10 cellular contexts compared by ENCODE assay signal in genomic region chr11:2267871-2268825, GRCh38. TPM values are rescaled to one million over a fixed set of nuclear protein-coding genes. Genes with fewer than 3 reads are reported as not detected.
DNase-seq lines count a peak whose midpoint lies in the region; ATAC-seq and TF ChIP-seq lines count a peak whose summit lies in the region.
"Had no signal": no experiment of that assay in that cellular context is flagged by ENCODE, and none has a peak within 500 bp of the region (broad histone marks: within the 10 kb centered on the region; RNA-seq: fewer than 3 reads in every experiment).

No MANE protein-coding gene starts in this region.

- H3K36me3 Mint-ChIP-seq in CD4-positive, CD25-positive, alpha-beta regulatory T cell = no peaks in the 10 kb centered on the region
- H3K36me3 Mint-ChIP-seq in endodermal cell (ENCODE audit: low read depth) (no peaks in the 10 kb centered on the region), neural crest cell (ENCODE audit: low read depth) (no peaks in the 10 kb centered on the region)

- 87 to 90% methylated on average over 11 to 26 of the region's 26 CpGs for WGBS in endodermal cell (ENCODE audit: insufficient coverage in 1 of 2, insufficient read length in 1 of 2), 2 experiments

- H3K4me1 Mint-ChIP-seq in CD4-positive, CD25-positive, alpha-beta regulatory T cell = peaks cover 0 to 37% (median 14%) of the 10 kb centered on the region in 4 donors
- H3K4me1 Mint-ChIP-seq in endodermal cell (no peaks in the 10 kb centered on the region), neural crest cell (peaks cover 4% of the 10 kb centered on the region)

- peaks cover 29% of the 10 kb centered on the region for H3K27me3 Mint-ChIP-seq in CD4-positive, CD25-positive, alpha-beta regulatory T cell
- H3K27me3 Mint-ChIP-seq in endodermal cell (ENCODE audit: insufficient read depth) (peaks cover 84% of the 10 kb centered on the region), neural crest cell (ENCODE audit: low read depth) (peaks cover 73% of the 10 kb centered on the region)

- no peaks in the 10 kb centered on the region for H3K27me3 ChIP-seq in CD4-positive, CD25-positive, alpha-beta regulatory T cell (ENCODE audit: control insufficient read depth, insufficient read depth, low read length)
- H3K27me3 ChIP-seq in endodermal cell (ENCODE audit: control insufficient read depth, insufficient read depth, low read length, poor library complexity, severe bottlenecking) = peaks cover 88% of the 10 kb centered on the region

- peaks cover 41% of the 10 kb centered on the region for H3K4me1 ChIP-seq in CD4-positive, CD25-positive, alpha-beta regulatory T cell (ENCODE audit: control insufficient read depth, insufficient read depth, low read length, poor library complexity, severe bottlenecking)
- H3K4me1 ChIP-seq in endodermal cell (ENCODE audit: control insufficient read depth, insufficient read depth, low read length) = no peaks in the 10 kb centered on the region
- H3K4me1 ChIP-seq: gastrocnemius medialis had no signal

- DNase-seq in CD4-positive, CD25-positive, alpha-beta regulatory T cell = no peak
- DNase-seq in NCI-H526 treated with DMSO at 0.1 percent for 48 hours (lab: John Stamatoyannopoulos, UW) (peak; percentile 41), endodermal cell (no peak), neural crest cell (ENCODE audit: low read depth, low spot score) (peak; percentile 1), GOT3 (lab: John Stamatoyannopoulos, UW) (no peak), NCI-H2081 treated with DMSO at 0.1 percent for 48 hours (lab: John Stamatoyannopoulos, UW) (no peak)
- DNase-seq: gastrocnemius medialis had no signal

- TF ChIP-seq CTCF in endodermal cell (conservative IDR thresholded peaks at IDR 0.05) = no peak
- TF ChIP-seq CTCF in neural crest cell (conservative IDR thresholded peaks at IDR 0.05) = no peak

- peak overlapping the region; percentile 38 to 72 (median 62) for H3K4me3 Mint-ChIP-seq in CD4-positive, CD25-positive, alpha-beta regulatory T cell
- H3K4me3 Mint-ChIP-seq in endodermal cell (peak overlapping the region; percentile 36), neural crest cell (peak overlapping the region; percentile 67)

- no peak overlapping the region for H3K27ac Mint-ChIP-seq in CD4-positive, CD25-positive, alpha-beta regulatory T cell
- H3K27ac Mint-ChIP-seq in endodermal cell (no peak overlapping the region), neural crest cell (ENCODE audit: unreplicated experiment) (no peak overlapping the region)

- no peak for ATAC-seq in CD4-positive, CD25-positive, alpha-beta regulatory T cell (ENCODE audit: low read depth in 2 of 2)
- ATAC-seq in HG03025 (IDR thresholded peaks at IDR 0.05; ENCODE audit: low FRiP score, unreplicated experiment) (no peak), HG02970 (IDR thresholded peaks at IDR 0.05; ENCODE audit: low FRiP score, unreplicated experiment) (no peak)
- ATAC-seq: gastrocnemius medialis had no signal

- H3K27ac ChIP-seq in CD4-positive, CD25-positive, alpha-beta regulatory T cell (ENCODE audit: insufficient read depth, low read length, poor library complexity, severe bottlenecking) = no peak overlapping the region
- H3K27ac ChIP-seq in endodermal cell (ENCODE audit: low read depth, low read length) = no peak overlapping the region
- H3K27ac ChIP-seq: gastrocnemius medialis had no signal

- H3K36me3 ChIP-seq in CD4-positive, CD25-positive, alpha-beta regulatory T cell (ENCODE audit: control insufficient read depth, insufficient read depth, low read length) = no peaks in the 10 kb centered on the region
- no peaks in the 10 kb centered on the region for H3K36me3 ChIP-seq in endodermal cell (ENCODE audit: control insufficient read depth, insufficient read depth, low read length)
- H3K36me3 ChIP-seq: gastrocnemius medialis had no signal

- H3K9me3 Mint-ChIP-seq in CD4-positive, CD25-positive, alpha-beta regulatory T cell = no peaks in the 10 kb centered on the region
- peaks cover 4% of the 10 kb centered on the region for H3K9me3 Mint-ChIP-seq in endodermal cell
- no peaks in the 10 kb centered on the region for H3K9me3 Mint-ChIP-seq in neural crest cell

- H3K9ac ChIP-seq in endodermal cell (ENCODE audit: extremely low read depth, low read length, poor library complexity, severe bottlenecking) = no peak overlapping the region

- H3K4me3 ChIP-seq in CD4-positive, CD25-positive, alpha-beta regulatory T cell (ENCODE audit: low read depth, low read length) = no peak overlapping the region
- H3K4me3 ChIP-seq in endodermal cell (ENCODE audit: low read length) = no peak overlapping the region

- no peaks in the 10 kb centered on the region for H3K9me3 ChIP-seq in CD4-positive, CD25-positive, alpha-beta regulatory T cell (ENCODE audit: control insufficient read depth in 2 of 2, low read length in 2 of 2)
- H3K9me3 ChIP-seq in endodermal cell (ENCODE audit: control insufficient read depth, low read length) = no peaks in the 10 kb centered on the region
- H3K9me3 ChIP-seq: gastrocnemius medialis had no signal

RNA-seq across cellular contexts. Expression of gene ASCL2, which starts 2.2 kb away (rescaled TPM):
- 0.20 TPM for total RNA-seq in CD4-positive, CD25-positive, alpha-beta regulatory T cell
- under 1 TPM; 0.13 to 0.47 (median 0.30) TPM for polyA plus RNA-seq in CD4-positive, CD25-positive, alpha-beta regulatory T cell
- total RNA-seq in endodermal cell (not detected), neural crest cell (0.16 TPM in 1 of 2 replicates, not detected in the other)
- 1.2 TPM for polyA plus RNA-seq in endodermal cell (2013, experiment 1 of 2)
- 1.1 TPM for polyA plus RNA-seq in endodermal cell (2013, experiment 2 of 2)
- total RNA-seq: gastrocnemius medialis, RPMI7951 had no signal

RNA-seq across cellular contexts. Expression of gene C11orf21, which starts 33.6 kb away (rescaled TPM):
- 41.8 TPM for total RNA-seq in CD4-positive, CD25-positive, alpha-beta regulatory T cell
- 10 to 100 TPM; 11.9 to 16.8 (median 15.1) TPM for polyA plus RNA-seq in CD4-positive, CD25-positive, alpha-beta regulatory T cell
- total RNA-seq in endodermal cell (under 1 TPM in 1 of 2 donors, not detected in 1; 0.20 TPM), neural crest cell (not detected in 2 replicates)
- not detected for polyA plus RNA-seq in endodermal cell (2013, experiment 1 of 2)
- polyA plus RNA-seq in endodermal cell (2013, experiment 2 of 2) = not detected

RNA-seq across cellular contexts. Expression of gene TSPAN32, which starts 33.7 kb away (rescaled TPM):
- total RNA-seq in CD4-positive, CD25-positive, alpha-beta regulatory T cell = 60.0 TPM
- polyA plus RNA-seq in CD4-positive, CD25-positive, alpha-beta regulatory T cell = 10 to 100 TPM; 13.8 to 60.7 (median 31.0) TPM
- not detected for total RNA-seq in endodermal cell
- polyA plus RNA-seq in endodermal cell (2013, experiment 1 of 2) = not detected
- polyA plus RNA-seq in endodermal cell (2013, experiment 2 of 2) = 0.70 TPM
- total RNA-seq in neural crest cell = not detected in 2 replicates
- total RNA-seq: gastrocnemius medialis had no signal

Comparison
In these comparisons a context has a peak if more than half of its experiments do, and no peak if none do; other contexts are left out.
1. DNase-seq: peak in NCI-H526 treated with DMSO at 0.1 percent for 48 hours (single experiment) and neural crest cell (single experiment); none in CD4-positive, CD25-positive, alpha-beta regulatory T cell (0 of 3), endodermal cell (single experiment), GOT3 (single experiment) and NCI-H2081 treated with DMSO at 0.1 percent for 48 hours (single experiment).
2. RNA of gene C11orf21, which starts 33.6 kb away (total RNA-seq): 41.8 TPM in CD4-positive, CD25-positive, alpha-beta regulatory T cell (single experiment); 0.20 TPM in endodermal cell and not detected in neural crest cell; every median in the first group is over 10 times any median in the second.
3. RNA of gene TSPAN32, which starts 33.7 kb away (total RNA-seq): 60.0 TPM in CD4-positive, CD25-positive, alpha-beta regulatory T cell (single experiment); not detected in neural crest cell and not detected in endodermal cell; every median in the first group is over 10 times any median in the second.
4. Peak in every context shown above with its lines, with median percentiles within 50 percentile points of each other: H3K4me3 Mint-ChIP-seq.